ENCODE assay signal across 20 cellular contexts in genomic region chr2:60105868-60106267, GRCh38.
"Had no signal": no experiment of that assay in that cellular context is flagged by ENCODE, and none has a peak within 500 bp of the region (broad histone marks: within the 10 kb centered on the region; RNA-seq: fewer than 3 reads in every experiment).

No MANE protein-coding gene starts in this region.

- H3K9me3 Mint-ChIP-seq: stimulated activated naive CD8-positive, alpha-beta T cell treated with anti-CD3 and anti-CD28 coated beads, Interleukin-15, amount 100 ng/mL, for 72 hours had no signal

- H3K9me3 ChIP-seq: breast epithelium, lower lobe of right lung, pancreas had no signal

- H3K4me3 ChIP-seq: breast epithelium, coronary artery, lower lobe of right lung, pancreas, right lobe of liver, smooth muscle cell had no signal

- H3K27ac ChIP-seq: breast epithelium, coronary artery, lower lobe of right lung, right lobe of liver had no signal

- H3K27ac Mint-ChIP-seq: activated T-cell treated with anti-CD3 and anti-CD28 coated beads, Interleukin-2, amount 50 U/mL, for 72 hours; natural killer cell; stimulated activated naive CD8-positive, alpha-beta T cell treated with anti-CD3 and anti-CD28 coated beads, Interleukin-15, amount 100 ng/mL, for 72 hours; type B pancreatic cell had no signal

- H3K4me2 ChIP-seq: smooth muscle cell had no signal

- DNase-seq: activated CD4-positive, alpha-beta T cell treated with anti-CD3 and anti-CD28 coated beads for 4 hours; activated CD8-positive, alpha-beta memory T cell treated with anti-CD3 and anti-CD28 coated beads for 24 hours; activated CD8-positive, alpha-beta memory T cell treated with anti-CD3 and anti-CD28 coated beads, Interleukin-2, amount 50 U/mL, for 48 hours; activated effector memory CD4-positive, alpha-beta T cell treated with anti-CD3 and anti-CD28 coated beads, Interleukin-2, amount 50 U/mL, for 16 hours; activated naive CD4-positive, alpha-beta T cell treated with anti-CD3 and anti-CD28 coated beads, Interleukin-2, amount 50 U/mL, for 16 hours; activated T-cell treated with anti-CD3 and anti-CD28 coated beads, Interleukin-2, amount 50 U/mL, for 72 hours; aorta; foreskin melanocyte; islet precursor cell; lower lobe of right lung; natural killer cell; pancreas; right lobe of liver; stimulated activated CD4-positive, alpha-beta T cell treated with anti-CD3 and anti-CD28 coated beads, Interleukin-4, amount 100 ng/mL, for 1 hour; stimulated activated naive CD8-positive, alpha-beta T cell treated with anti-CD3 and anti-CD28 coated beads, Interleukin-15, amount 100 ng/mL, for 72 hours; T-helper 2 cell had no signal

- H3K4me3 Mint-ChIP-seq: activated T-cell treated with anti-CD3 and anti-CD28 coated beads, Interleukin-2, amount 50 U/mL, for 72 hours; natural killer cell; stimulated activated naive CD8-positive, alpha-beta T cell treated with anti-CD3 and anti-CD28 coated beads, Interleukin-15, amount 100 ng/mL, for 72 hours; type B pancreatic cell had no signal

- H3K36me3 Mint-ChIP-seq: natural killer cell, type B pancreatic cell had no signal

- H3K36me3 ChIP-seq: breast epithelium, lower lobe of right lung, pancreas, right lobe of liver had no signal

- H3K4me1 ChIP-seq: breast epithelium, lower lobe of right lung, right lobe of liver had no signal

- ATAC-seq: lower lobe of right lung, right lobe of liver had no signal

- H3K27me3 ChIP-seq: breast epithelium, pancreas, right lobe of liver had no signal
